Comparison of ENCODE assay signal across 1 cellular context in genomic region chrX:10014462-10015373, GRCh38.
TF ChIP-seq lines count a peak whose summit lies in the region.

No MANE protein-coding gene starts in this region.

TF ChIP-seq in HEK293, 187 proteins besides CTCF, POLR2A, EP300 and RAD21 (continued from another document):
- no peak for TF ChIP-seq BCL6B (tag by site-specific recombination; IDR thresholded peaks at IDR 0.05)
